Comparison of ENCODE assay signal across 10 cellular contexts in genomic region chr12:76880156-76881023, GRCh38. TPM values are rescaled to one million over a fixed set of nuclear protein-coding genes. Genes with fewer than 3 reads are reported as not detected.
DNase-seq lines count a peak whose midpoint lies in the region; ATAC-seq, FAIRE-seq and TF ChIP-seq lines count a peak whose summit lies in the region.
"Had no signal": no experiment of that assay in that cellular context is flagged by ENCODE, and none has a peak within 500 bp of the region (broad histone marks: within the 10 kb centered on the region; RNA-seq: fewer than 3 reads in every experiment).

No MANE protein-coding gene starts in this region.

- H3K9me3 ChIP-seq in HepG2 (ENCODE audit: low read length) = no peaks in the 10 kb centered on the region
- H3K9me3 ChIP-seq in right lobe of liver = no peaks in the 10 kb centered on the region
- peaks cover 1% of the 10 kb centered on the region for H3K9me3 ChIP-seq in aorta (ENCODE audit: control insufficient read depth, low read length)

- WGBS in HepG2 (ENCODE audit: low lambda C conversion rate) = 23% methylated on average over 12 of the region's 12 CpGs
- WGBS in right lobe of liver (ENCODE audit: insufficient coverage, low coverage, low lambda C conversion rate, missing lambda C conversion rate) = 85% methylated on average over 10 of the region's 12 CpGs
- 19 to 26% methylated on average over 12 of the region's 12 CpGs for WGBS in aorta, 2 donors

- in situ Hi-C loops in HepG2 (cut with HindIII; ENCODE audit: extremely low pct_ligation_motif_present, low pct_unique_long_range_greater_than_20kb) = no loop called here

- H3K27me3 ChIP-seq in HepG2 (ENCODE audit: control insufficient read depth in 1 of 2, insufficient read depth in 2 of 2, low read length in 2 of 2) (peaks cover 0 to 5% of the 10 kb centered on the region in 2 experiments; a peak in 1 of 5 replicates), right lobe of liver (no peaks in the 10 kb centered on the region), aorta (ENCODE audit: control insufficient read depth in 1 of 2, insufficient read depth in 2 of 2, low read length in 1 of 2) (no peaks in the 10 kb centered on the region)

- H3K36me3 Mint-ChIP-seq in natural killer cell treated with Interleukin-12 subunit alpha and Interleukin-12 subunit beta and Interleukin-15 and Interleukin-18, amount 100 ng/mL, for 72 hours = no peaks in the 10 kb centered on the region

- H3K36me3 ChIP-seq in HepG2 (replicated peaks in 1 of 2; ENCODE audit: control insufficient read depth in 1 of 2, insufficient read depth in 2 of 2, low read length in 2 of 2) (no peaks in the 10 kb centered on the region), right lobe of liver (no peaks in the 10 kb centered on the region), aorta (ENCODE audit: control insufficient read depth in 1 of 2, insufficient read depth in 2 of 2, low read length in 1 of 2) (no peaks in the 10 kb centered on the region)

- FAIRE-seq in HepG2 (lab: Jason Lieb, UNC) = no peak

- no peak for TF ChIP-seq POLR2A in HepG2 (IDR thresholded peaks at IDR 0.05; ENCODE audit: insufficient read depth in 1 of 2, low read depth in 2 of 2, low read length in 2 of 2)
- no peak for TF ChIP-seq POLR2A in right lobe of liver (IDR thresholded peaks at IDR 0.05)

- H3K27me3 Mint-ChIP-seq in natural killer cell treated with Interleukin-12 subunit alpha and Interleukin-12 subunit beta and Interleukin-15 and Interleukin-18, amount 100 ng/mL, for 72 hours = peaks cover 34 to 43% of the 10 kb centered on the region in 2 donors

- no peak overlapping the region for H3K27ac ChIP-seq in HepG2 (ENCODE audit: extremely low read length, insufficient read depth, low read length)
- no peak overlapping the region for H3K27ac ChIP-seq in right lobe of liver
- H3K27ac ChIP-seq in aorta (ENCODE audit: low read depth in 1 of 2, low read length in 2 of 2) = peak overlapping the region; percentile 63 to 89

- H2AFZ ChIP-seq in HepG2 (ENCODE audit: low read length) = no peak overlapping the region

- H3K4me3 Mint-ChIP-seq in natural killer cell treated with Interleukin-12 subunit alpha and Interleukin-12 subunit beta and Interleukin-15 and Interleukin-18, amount 100 ng/mL, for 72 hours = peak overlapping the region; percentile 86

- BruUV-seq in HepG2 (replicated peaks; lab: Mats Ljungman, UMichigan) = no TSS peak

- H3K4me3 ChIP-seq in HepG2 (replicated peaks in 1 of 3; ENCODE audit: insufficient read depth in 1 of 3, low read depth in 2 of 3, low read length in 3 of 3) (no peak overlapping the region), right lobe of liver (no peak overlapping the region), choroid plexus epithelial cell (ENCODE audit: low read depth, low read length) (no peak overlapping the region), aorta (ENCODE audit: low read length in 2 of 2) (no peak overlapping the region)

- no peaks in the 10 kb centered on the region for H3K9me3 Mint-ChIP-seq in natural killer cell treated with Interleukin-12 subunit alpha and Interleukin-12 subunit beta and Interleukin-15 and Interleukin-18, amount 100 ng/mL, for 72 hours

- H3K27ac Mint-ChIP-seq in natural killer cell treated with Interleukin-12 subunit alpha and Interleukin-12 subunit beta and Interleukin-15 and Interleukin-18, amount 100 ng/mL, for 72 hours = no peak overlapping the region

- DNase-seq in HepG2 (ENCODE audit: low spot score) (peak; percentile 21), right lobe of liver (no peak), choroid plexus epithelial cell (ENCODE audit: low read depth) (peak; percentile 50), aorta (no peak), medulla oblongata (ENCODE audit: extremely low spot score) (no peak)
- no peak for DNase-seq in natural killer cell treated with Interleukin-12 subunit alpha and Interleukin-12 subunit beta and Interleukin-15 and Interleukin-18, amount 100 ng/mL, for 72 hours (ENCODE audit: low spot score)
- no peak for DNase-seq in stimulated activated CD4-positive, alpha-beta T cell treated with anti-CD3 and anti-CD28 coated beads, Interleukin-2, amount 100 ng/mL, for 48 hours
- DNase-seq in activated effector memory CD4-positive, alpha-beta T cell treated with Interleukin-2 at 50 U/mL for 16 hours = no peak
- DNase-seq: COR-L47, nucleus accumbens had no signal

- CTCF ChIA-PET in HepG2 (lab: Yijun Ruan, JAX; ENCODE audit: low intra/inter-chr PET ratio, low total read pairs) = no interaction called here

- no peak for TF ChIP-seq RAD21 in HepG2 (CRISPR knock-in tag; IDR thresholded peaks at IDR 0.05)

- intact Hi-C loops in HepG2 (cut with micrococcal nuclease; ENCODE audit: unreplicated experiment) (loop anchor here (5.0 kb wide), 1 partner anchor 132 kb away; no protein-coding TSS in a partner anchor), right lobe of liver (cut with DNase I) (no loop called here), aorta (cut with DNase I) (no loop called here)

- ATAC-seq in HepG2 = no peak
- ATAC-seq in right lobe of liver = no peak
- no peak for ATAC-seq in natural killer cell treated with Interleukin-12 subunit alpha and Interleukin-12 subunit beta and Interleukin-15 and Interleukin-18, amount 100 ng/mL, for 72 hours
- ATAC-seq in aorta (ENCODE audit: low FRiP score) = no peak

- peaks cover 24% of the 10 kb centered on the region for H3K4me1 ChIP-seq in HepG2 (ENCODE audit: insufficient read depth, low read length)
- H3K4me1 ChIP-seq in right lobe of liver = peaks cover 0 to 8% (median 0%) of the 10 kb centered on the region in 4 donors
- peaks cover 0 to 4% of the 10 kb centered on the region in 2 donors for H3K4me1 ChIP-seq in aorta (ENCODE audit: control insufficient read depth in 1 of 2, insufficient read depth in 2 of 2, low read length in 2 of 2)

- no peak for TF ChIP-seq CTCF in HepG2 (CRISPR knock-in tag; IDR thresholded peaks at IDR 0.05)
- no peak for TF ChIP-seq CTCF in right lobe of liver (IDR thresholded peaks at IDR 0.05)
- TF ChIP-seq CTCF in choroid plexus epithelial cell (conservative IDR thresholded peaks at IDR 0.05; ENCODE audit: low read depth, low read length) = no peak

- POLR2A ChIA-PET in HepG2 (lab: Yijun Ruan, JAX) = no interaction called here

- peak overlapping the region; percentile 93; the same call in 1 of the 2 replicates for H3K4me2 ChIP-seq in HepG2 (ENCODE audit: low read depth, low read length)

- TF ChIP-seq EP300 in HepG2 (IDR thresholded peaks at IDR 0.05; ENCODE audit: low read depth in 2 of 2, low read length in 2 of 2) (no peak), HepG2 (CRISPR knock-in tag; IDR thresholded peaks at IDR 0.05; ENCODE audit: borderline replicate concordance) (no peak)

- H3K9ac ChIP-seq in HepG2 (ENCODE audit: insufficient read depth, low read depth, low read length) = no peak overlapping the region

- H3K79me2 ChIP-seq in HepG2 (ENCODE audit: insufficient read depth, low read length) = no peaks in the 10 kb centered on the region

- peaks cover 7 to 10% of the 10 kb centered on the region in 2 donors for H3K4me1 Mint-ChIP-seq in natural killer cell treated with Interleukin-12 subunit alpha and Interleukin-12 subunit beta and Interleukin-15 and Interleukin-18, amount 100 ng/mL, for 72 hours (ENCODE audit: low read depth in 2 of 2)

- H4K20me1 ChIP-seq in HepG2 (ENCODE audit: insufficient read depth, low read length) = no peaks in the 10 kb centered on the region

TF ChIP-seq in HepG2, 621 proteins besides CTCF, POLR2A, EP300 and RAD21:
- TF ChIP-seq ZNF605 (CRISPR knock-in tag; IDR thresholded peaks at IDR 0.05) (no peak), ZNF770 (CRISPR knock-in tag; IDR thresholded peaks at IDR 0.05) (peak; percentile 61; the same call in 1 of the 2 replicates)

RNA-seq across cellular contexts. Expression of gene CSRP2, which starts 1.6 kb away (rescaled TPM):
- 7.2 and 9.0 TPM in 2 replicates for total RNA-seq in HepG2 (2016; rRNA removed; fragmentation: Illumina TruSeq; extraction: Trizol)
- total RNA-seq in HepG2 (2016; cell fraction: cytosol; rRNA removed; fragmentation: Illumina TruSeq; extraction: Trizol; ENCODE audit: low read depth) = 2.2 and 2.8 TPM in 2 replicates
- 7.2 and 8.9 TPM in 2 replicates for total RNA-seq in HepG2 (2016; cell fraction: insoluble cytoplasmic fraction; rRNA removed; fragmentation: Illumina TruSeq; extraction: Trizol)
- 2.3 and 2.6 TPM in 2 replicates for total RNA-seq in HepG2 (2016; cell fraction: membrane; rRNA removed; fragmentation: Illumina TruSeq; extraction: Trizol)
- 2.8 and 3.1 TPM in 2 replicates for total RNA-seq in HepG2 (2016; cell fraction: nucleus; rRNA removed; fragmentation: Illumina TruSeq; extraction: Trizol)
- 4.7 and 8.0 TPM in 2 replicates for polyA plus RNA-seq in HepG2 (2011; rRNA removed)
- 5.0 and 8.2 TPM in 2 replicates for polyA plus RNA-seq in HepG2 (2011; cell fraction: cytosol; rRNA removed)
- 1.5 and 2.2 TPM in 2 replicates for polyA plus RNA-seq in HepG2 (2011; cell fraction: nucleus; rRNA removed)
- polyA plus RNA-seq in HepG2 (2012) = 4.8 and 7.0 TPM in 2 replicates
- 1.2 and 1.6 TPM in 2 replicates for polyA plus RNA-seq in HepG2 (2016; cell fraction: cytosol; fragmentation: Illumina TruSeq; extraction: Trizol; ENCODE audit: low read depth)
- 8.7 and 10.0 TPM in 2 replicates for polyA plus RNA-seq in HepG2 (2016; cell fraction: insoluble cytoplasmic fraction; fragmentation: Illumina TruSeq; extraction: Trizol; ENCODE audit: low read depth)
- 1.2 and 1.9 TPM in 2 replicates for polyA plus RNA-seq in HepG2 (2016; cell fraction: membrane; fragmentation: Illumina TruSeq; extraction: Trizol; ENCODE audit: low read depth)
- polyA plus RNA-seq in HepG2 (2016; cell fraction: nucleus; fragmentation: Illumina TruSeq; extraction: Trizol; ENCODE audit: insufficient read depth, low read depth) = 2.8 and 3.5 TPM in 2 replicates
- polyA minus RNA-seq in HepG2 (2011; rRNA and poly(A)+ RNA removed; ENCODE audit: low replicate concordance) = 4.6 and 5.9 TPM in 2 replicates
- polyA minus RNA-seq in HepG2 (2011; cell fraction: cytosol; rRNA and poly(A)+ RNA removed) = 2.4 and 4.0 TPM in 2 replicates
- 3.1 and 6.2 TPM in 2 replicates for polyA minus RNA-seq in HepG2 (2011; cell fraction: nucleus; rRNA and poly(A)+ RNA removed)
- 10 to 100 TPM; 13.4 to 35.1 (median 22.4) TPM for total RNA-seq in right lobe of liver
- under 1 TPM in 1 of 2 donors, not detected in 1; 0.33 TPM for total RNA-seq in natural killer cell treated with Interleukin-12 subunit alpha and Interleukin-12 subunit beta and Interleukin-15 and Interleukin-18, amount 100 ng/mL, for 72 hours
- 100 to 1,000 TPM in 1 of 2 donors, 10 to 100 TPM in 1; 67.4 to 163 TPM for total RNA-seq in aorta
- 100 to 1,000 TPM; 123 to 179 TPM for polyA plus RNA-seq in aorta

Comparison
In these comparisons a context has a peak if more than half of its experiments do, and no peak if none do; other contexts are left out.
1. DNase-seq: peak in HepG2 (single experiment) and choroid plexus epithelial cell (single experiment); none in right lobe of liver (0 of 3), natural killer cell treated with Interleukin-12 subunit alpha and Interleukin-12 subunit beta and Interleukin-15 and Interleukin-18, amount 100 ng/mL, for 72 hours (single experiment), aorta (0 of 2), stimulated activated CD4-positive, alpha-beta T cell treated with anti-CD3 and anti-CD28 coated beads, Interleukin-2, amount 100 ng/mL, for 48 hours (0 of 2), activated effector memory CD4-positive, alpha-beta T cell treated with Interleukin-2 at 50 U/mL for 16 hours (single experiment) and medulla oblongata (single experiment).
2. H3K27ac ChIP-seq: peak in aorta (2 of 2); none in HepG2 (single experiment) and right lobe of liver (0 of 3).